Comparison of ENCODE assay signal across 16 cellular contexts in the genomic region with DNA sequence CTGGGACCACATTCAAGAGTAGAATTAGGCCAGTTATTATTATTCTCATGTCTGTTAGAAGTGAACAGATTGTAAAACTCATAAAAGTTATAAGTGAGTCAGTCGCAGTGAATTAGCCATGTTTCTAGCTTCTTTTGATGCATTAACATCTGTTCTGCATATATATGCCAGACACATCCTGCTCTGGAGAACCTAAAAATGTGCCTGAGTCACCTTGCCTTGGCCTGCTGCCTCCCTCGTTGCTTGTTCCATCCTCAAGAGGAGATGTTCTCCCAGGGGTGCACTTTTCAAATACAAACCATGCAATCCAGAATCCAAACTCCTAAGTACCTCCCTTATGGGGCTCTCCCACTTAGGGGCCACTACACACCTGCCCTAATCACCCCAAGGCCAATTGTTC. TPM values are rescaled to one million over a fixed set of nuclear protein-coding genes. Genes with fewer than 3 reads are reported as not detected.
"Had no signal": no experiment of that assay in that cellular context is flagged by ENCODE, and none has a peak within 500 bp of the region (broad histone marks: within the 10 kb centered on the region; RNA-seq: fewer than 3 reads in every experiment).

No MANE protein-coding gene starts in this region.

- H3K4me3 Mint-ChIP-seq: activated CD4-positive, alpha-beta memory T cell treated with anti-CD3 and anti-CD28 coated beads for 36 hours; activated T-cell treated with anti-CD3 and anti-CD28 coated beads, Interleukin-2, amount 50 U/mL, for 72 hours; nephron progenitor cell; stimulated activated memory B cell treated with anti-CD40 and anti-IgM and Interleukin-4, amounts not matched to agents 10 μg/mL and 1 μg/mL and 100 μg/mL, for 72 hours had no signal

- H3K27ac ChIP-seq: dorsolateral prefrontal cortex, esophagus muscularis mucosa, gastroesophageal sphincter, prostate gland, spleen, tibial nerve had no signal

- H3K4me1 ChIP-seq: gastroesophageal sphincter, prostate gland, right lobe of liver, tibial nerve had no signal

- H3K4me1 Mint-ChIP-seq: stimulated activated memory B cell treated with anti-CD40 and anti-IgM and Interleukin-4, amounts not matched to agents 10 μg/mL and 1 μg/mL and 100 μg/mL, for 72 hours had no signal

- H3K4me3 ChIP-seq: dorsolateral prefrontal cortex, esophagus muscularis mucosa, gastroesophageal sphincter, prostate gland, right lobe of liver, spleen, tibial nerve had no signal

- H3K9me3 Mint-ChIP-seq: activated CD4-positive, alpha-beta memory T cell treated with anti-CD3 and anti-CD28 coated beads for 36 hours; activated T-cell treated with anti-CD3 and anti-CD28 coated beads, Interleukin-2, amount 50 U/mL, for 72 hours; stimulated activated memory B cell treated with anti-CD40 and anti-IgM and Interleukin-4, amounts not matched to agents 10 μg/mL and 1 μg/mL and 100 μg/mL, for 72 hours had no signal

- H3K36me3 Mint-ChIP-seq: activated CD4-positive, alpha-beta memory T cell treated with anti-CD3 and anti-CD28 coated beads for 36 hours; stimulated activated memory B cell treated with anti-CD40 and anti-IgM and Interleukin-4, amounts not matched to agents 10 μg/mL and 1 μg/mL and 100 μg/mL, for 72 hours had no signal

- DNase-seq: activated CD4-positive, alpha-beta memory T cell treated with anti-CD3 and anti-CD28 coated beads for 36 hours; activated CD4-positive, CD25-positive, alpha-beta regulatory T cell treated with anti-CD3 and anti-CD28 coated beads, Interleukin-2, amount 50 U/mL, for 72 hours; activated naive CD4-positive, alpha-beta T cell; activated T-cell treated with anti-CD3 and anti-CD28 coated beads, Interleukin-2, amount 50 U/mL, for 72 hours; aorta; left ventricle myocardium superior; nephron progenitor cell; right lobe of liver; spleen; stimulated activated CD4-positive, alpha-beta T cell treated with anti-CD3 and anti-CD28 coated beads, Interleukin-1b, Interleukin-23, amount 100 ng/mL, for 48 hours had no signal

- H3K27ac Mint-ChIP-seq: activated CD4-positive, alpha-beta memory T cell treated with anti-CD3 and anti-CD28 coated beads for 36 hours; activated T-cell treated with anti-CD3 and anti-CD28 coated beads, Interleukin-2, amount 50 U/mL, for 72 hours; stimulated activated memory B cell treated with anti-CD40 and anti-IgM and Interleukin-4, amounts not matched to agents 10 μg/mL and 1 μg/mL and 100 μg/mL, for 72 hours had no signal

- H3K27me3 Mint-ChIP-seq: activated CD4-positive, alpha-beta memory T cell treated with anti-CD3 and anti-CD28 coated beads for 36 hours had no signal

- H3K9me3 ChIP-seq: esophagus muscularis mucosa, gastroesophageal sphincter, prostate gland, right lobe of liver, spleen, tibial nerve had no signal

- H3K27me3 ChIP-seq: dorsolateral prefrontal cortex, esophagus muscularis mucosa, gastroesophageal sphincter, right lobe of liver, spleen, tibial nerve had no signal

- ATAC-seq: activated T-cell treated with anti-CD3 and anti-CD28 coated beads, Interleukin-2, amount 50 U/mL, for 72 hours; gastroesophageal sphincter; left ventricle myocardium superior; stimulated activated memory B cell treated with anti-CD40 and anti-IgM and Interleukin-4, amounts not matched to agents 10 μg/mL and 1 μg/mL and 100 μg/mL, for 72 hours had no signal

- H3K36me3 ChIP-seq: gastroesophageal sphincter, prostate gland, spleen, tibial nerve had no signal

RNA-seq across cellular contexts. Expression of a gene that starts 14.8 kb away (rescaled TPM):
- total RNA-seq: activated CD4-positive, alpha-beta memory T cell treated with anti-CD3 and anti-CD28 coated beads for 36 hours had no signal
